Comparison of ENCODE assay signal across 1 cellular context in genomic region chr4:139890810-139891209, GRCh38.
TF ChIP-seq lines count a peak whose summit lies in the region.

No MANE protein-coding gene starts in this region.

TF ChIP-seq in GM23338, 12 proteins besides CTCF, POLR2A, EP300 and RAD21 (continued from another document):
- no peak for TF ChIP-seq ZNF462 (CRISPR knock-in tag; IDR thresholded peaks at IDR 0.05)
- no peak for TF ChIP-seq REST (IDR thresholded peaks at IDR 0.05; ENCODE audit: unreplicated experiment)
